19 cellular contexts compared by ENCODE assay signal in the genomic region with DNA sequence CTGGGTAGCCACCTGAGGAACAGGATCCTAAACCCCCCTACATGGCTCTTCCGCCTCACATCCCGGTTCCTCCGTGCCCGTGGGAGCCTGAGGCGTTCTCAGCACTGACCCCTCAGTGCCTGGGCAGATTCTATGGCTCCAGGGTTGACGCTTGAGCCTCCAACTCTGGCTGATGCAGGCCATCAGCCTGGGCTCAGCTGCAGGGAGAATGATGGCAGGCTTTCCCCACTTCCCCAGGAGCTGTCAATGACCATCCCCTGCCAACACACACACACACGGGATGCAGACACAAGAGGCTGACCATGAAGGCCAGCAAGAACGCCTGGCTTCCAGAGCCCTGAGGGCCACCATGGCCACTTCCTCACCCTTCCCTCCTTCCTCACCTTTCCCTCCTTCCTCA. TPM values are rescaled to one million over a fixed set of nuclear protein-coding genes. Genes with fewer than 3 reads are reported as not detected.
DNase-seq lines count a peak whose midpoint lies in the region; ATAC-seq, FAIRE-seq and TF ChIP-seq lines count a peak whose summit lies in the region.
"Had no signal": no experiment of that assay in that cellular context is flagged by ENCODE, and none has a peak within 500 bp of the region (broad histone marks: within the 10 kb centered on the region; RNA-seq: fewer than 3 reads in every experiment).

No MANE protein-coding gene starts in this region.

- POLR2A ChIA-PET in HEK293 (lab: Yijun Ruan, JAX), result interaction anchor here (0.6 to 2.1 kb wide), 2 partner anchors 89 to 440 kb away, joined by 5 to 8 read pairs; partner anchors contain the start of gene RNU5B-1
- POLR2A ChIA-PET in Panc1 (lab: Charles Lee), result no interaction called here
- POLR2A ChIA-PET in H1 (lab: Charles Lee; ENCODE audit: partially characterized antibody), result interaction anchor here (0.8 to 2.2 kb wide), 5 partner anchors 8 to 107 kb away, joined by 3 to 9 read pairs (median 5); partner anchors contain the start of genes PARP16 and RNU5B-1
- POLR2A ChIA-PET in T-cell (lab: Charles Lee), result interaction anchor here in 1 of 2 donors (0.5 kb wide), 1 partner anchor 89 kb away, joined by 3 read pairs; the partner anchor contains the start of gene RNU5B-1

- H3K36me3 ChIP-seq in HEK293 (ENCODE audit: control insufficient read depth in 2 of 2, insufficient read depth in 1 of 2, low read length in 2 of 2) (no peaks in the 10 kb centered on the region), Panc1 (ENCODE audit: control insufficient read depth, insufficient read depth, low read length) (no peaks in the 10 kb centered on the region), H1 (ENCODE audit: control insufficient read depth in 2 of 4, insufficient read depth in 4 of 4, low read length in 3 of 4) (no peaks in the 10 kb centered on the region; a peak in 2 of 8 replicates), kidney (ENCODE audit: control insufficient read depth in 1 of 2, insufficient read depth in 2 of 2, low read length in 2 of 2) (no peaks in the 10 kb centered on the region)

- H3K4me3 ChIP-seq in HEK293 (ENCODE audit: low read depth, low read length) (no peak overlapping the region), Panc1 (ENCODE audit: low read depth in 2 of 2, low read length in 2 of 2) (no peak overlapping the region), H1 (ENCODE audit: extremely low read depth in 1 of 4, insufficient read depth in 2 of 4, low read depth in 3 of 4, low read length in 4 of 4) (no peak overlapping the region), kidney (ENCODE audit: low read length in 2 of 2) (no peak overlapping the region)
- H3K4me3 ChIP-seq: GM12878, GM23338 had no signal

- 0 out of 2 replicates have a peak, but pooled peaks cover 3% of the 10 kb centered on the region for H3K27me3 ChIP-seq in Panc1 (ENCODE audit: control insufficient read depth, insufficient read depth, low read length)
- H3K27me3 ChIP-seq in H1 (replicated peaks in 1 of 4; ENCODE audit: control insufficient read depth in 3 of 4, extremely low read depth in 1 of 4, insufficient read depth in 3 of 4, low read length in 3 of 4), result peaks cover 14 to 39% (median 35%) of the 10 kb centered on the region in 4 experiments

- no peak overlapping the region for H2BK5ac ChIP-seq in H1 (ENCODE audit: low read depth, low read length)

- no peak for TF ChIP-seq POLR2A in H1 (IDR thresholded peaks at IDR 0.05; ENCODE audit: control extremely low read depth in 1 of 2, low read depth in 2 of 2, low read length in 2 of 2)

- H2BK15ac ChIP-seq in H1 (ENCODE audit: low read length), result peak overlapping the region; percentile 37; the same call in 1 of the 2 replicates

- H3K27ac ChIP-seq in HEK293 (ENCODE audit: extremely low read depth, low read depth, low read length) (no peak overlapping the region), Panc1 (ENCODE audit: low read length) (no peak overlapping the region), H1 (ENCODE audit: low read depth, low read length) (no peak overlapping the region), kidney (ENCODE audit: low read depth in 2 of 2, low read length in 2 of 2) (no peak overlapping the region)

- H3K27ac Mint-ChIP-seq in stimulated activated naive CD8-positive, alpha-beta T cell treated with anti-CD3 and anti-CD28 coated beads, Interleukin-15, amount 100 ng/mL, for 72 hours, result no peak overlapping the region
- no peak overlapping the region for H3K27ac Mint-ChIP-seq in T-cell
- H3K27ac Mint-ChIP-seq: CD8-positive, alpha-beta T cell; GM23338 had no signal

- no peak for TF ChIP-seq RAD21 in H1 (IDR thresholded peaks at IDR 0.05 in 1 of 2, conservative IDR thresholded peaks at IDR 0.05 in 1 of 2; ENCODE audit: low read depth in 2 of 2, low read length in 2 of 2)

- H3K4me1 ChIP-seq in HEK293 (ENCODE audit: control insufficient read depth, insufficient read depth, low read length) (no peaks in the 10 kb centered on the region), Panc1 (ENCODE audit: control insufficient read depth, insufficient read depth, low read length) (no peaks in the 10 kb centered on the region), H1 (replicated peaks in 1 of 4; ENCODE audit: control insufficient read depth in 3 of 4, insufficient read depth in 4 of 4, low read length in 3 of 4) (peaks cover 0 to 12% (median 4%) of the 10 kb centered on the region in 4 experiments; a peak in 6 of 7 replicates), kidney (ENCODE audit: control insufficient read depth in 1 of 2, insufficient read depth in 1 of 2, low read depth in 1 of 2, low read length in 2 of 2) (peaks cover 0 to 4% of the 10 kb centered on the region in 2 donors)
- H3K4me1 ChIP-seq: Caco-2 had no signal

- H3K9ac ChIP-seq in H1 (replicated peaks in 1 of 4; ENCODE audit: extremely low read depth in 1 of 4, low read depth in 3 of 4, low read length in 3 of 4) (no peak overlapping the region), kidney (ENCODE audit: low read length in 2 of 2) (no peak overlapping the region)

- peaks cover 13% of the 10 kb centered on the region for H3K4me1 Mint-ChIP-seq in stimulated activated naive CD8-positive, alpha-beta T cell treated with anti-CD3 and anti-CD28 coated beads, Interleukin-15, amount 100 ng/mL, for 72 hours
- peaks cover 6 to 12% (median 8%) of the 10 kb centered on the region in 3 donors for H3K4me1 Mint-ChIP-seq in T-cell

- no peak for DNase-seq in Panc1 (ENCODE audit: low read depth, low spot score)
- no peak for DNase-seq in H1 (ENCODE audit: low read depth in 1 of 2, low spot score in 2 of 2)
- peak; percentile 24 for DNase-seq in kidney
- DNase-seq in EL, result no peak
- DNase-seq in stimulated activated naive CD8-positive, alpha-beta T cell treated with anti-CD3 and anti-CD28 coated beads, Interleukin-15, amount 100 ng/mL, for 72 hours, result no peak
- DNase-seq in T-cell, result no peak
- DNase-seq: C1 segment of cervical spinal cord; Caco-2; CD8-positive, alpha-beta T cell; DMS153; DND-41; GDM1; HCEC 1CT had no signal

- H3K9me3 ChIP-seq in HEK293 (ENCODE audit: control insufficient read depth, insufficient read depth, low read depth, low read length), result no peaks in the 10 kb centered on the region
- no peaks in the 10 kb centered on the region for H3K9me3 ChIP-seq in Panc1 (ENCODE audit: control insufficient read depth, insufficient read depth, low read depth, low read length)
- no peaks in the 10 kb centered on the region for H3K9me3 ChIP-seq in H1 (ENCODE audit: insufficient read depth in 2 of 2, low read depth in 1 of 2, low read length in 1 of 2)
- no peaks in the 10 kb centered on the region for H3K9me3 ChIP-seq in kidney (ENCODE audit: control insufficient read depth in 1 of 2, low read length in 2 of 2)
- H3K9me3 ChIP-seq: Caco-2 had no signal

- no peak for FAIRE-seq in H1 (lab: Jason Lieb, UNC)
- no peak for FAIRE-seq in kidney (lab: Jason Lieb, UNC)
- FAIRE-seq: GM12878, GM19239, H54 had no signal

- peaks cover 14% of the 10 kb centered on the region; the same call in 1 of the 2 replicates for H3K23me2 ChIP-seq in H1 (ENCODE audit: low read depth, low read length)

- TF ChIP-seq EP300 in H1 (IDR thresholded peaks at IDR 0.05; ENCODE audit: borderline replicate concordance in 1 of 2, low read depth in 2 of 2, low read length in 2 of 2), result no peak

- no peak overlapping the region for H4K8ac ChIP-seq in H1 (ENCODE audit: extremely low read depth, insufficient read depth, low read length)

- H3K79me1 ChIP-seq in H1 (ENCODE audit: low read depth, low read length), result no peaks in the 10 kb centered on the region

- in situ Hi-C loops in Panc1 (cut with HindIII; ENCODE audit: low pct_unique_long_range_greater_than_20kb, low sequenced_read_pairs), result no loop called here

- TF ChIP-seq CTCF in HEK293 (tag by site-specific recombination; IDR thresholded peaks at IDR 0.05) (no peak), Panc1 (IDR thresholded peaks at IDR 0.05) (no peak), H1 (IDR thresholded peaks at IDR 0.05; ENCODE audit: control extremely low read depth in 1 of 3, insufficient read depth in 1 of 3, low read depth in 1 of 3, low read length in 3 of 3) (no peak), kidney (IDR thresholded peaks at IDR 0.05; ENCODE audit: borderline replicate concordance, extremely low read depth, insufficient read depth) (no peak)

- peaks cover 0 to 5% of the 10 kb centered on the region in 2 experiments for H4K20me1 ChIP-seq in H1 (replicated peaks in 1 of 2; ENCODE audit: control insufficient read depth in 1 of 2, insufficient read depth in 2 of 2, low read length in 2 of 2)

- BruUV-seq in Panc1 (replicated peaks; lab: Mats Ljungman, UMichigan), result no TSS peak

- H3K4me3 Mint-ChIP-seq in stimulated activated naive CD8-positive, alpha-beta T cell treated with anti-CD3 and anti-CD28 coated beads, Interleukin-15, amount 100 ng/mL, for 72 hours, result no peak overlapping the region
- no peak overlapping the region for H3K4me3 Mint-ChIP-seq in T-cell
- H3K4me3 Mint-ChIP-seq: CD8-positive, alpha-beta T cell; GM23338 had no signal

- H3K4ac ChIP-seq in H1 (replicated peaks; ENCODE audit: insufficient read length, low read depth, low read length), result no peak overlapping the region

- H3K9me3 Mint-ChIP-seq in stimulated activated naive CD8-positive, alpha-beta T cell treated with anti-CD3 and anti-CD28 coated beads, Interleukin-15, amount 100 ng/mL, for 72 hours, result no peaks in the 10 kb centered on the region
- no peaks in the 10 kb centered on the region for H3K9me3 Mint-ChIP-seq in T-cell
- H3K9me3 Mint-ChIP-seq: CD8-positive, alpha-beta T cell; GM23338 had no signal

- H3K4me2 ChIP-seq in H1 (ENCODE audit: insufficient read depth in 1 of 2, low read depth in 2 of 2, low read length in 2 of 2), result no peak overlapping the region
- H3K4me2 ChIP-seq: GM23338 had no signal

- CTCF ChIA-PET in HEK293 (lab: Yijun Ruan, JAX) (interaction anchor here (1.1 to 17.3 kb wide), 5 partner anchors 8 to 75 kb away, joined by 4 to 454 read pairs (median 8); no protein-coding TSS in a partner anchor), Panc1 (lab: Charles Lee) (no interaction called here), H1 (lab: Charles Lee; ENCODE audit: partially characterized antibody) (interaction anchor here (1.4 to 18.3 kb wide), 4 partner anchors 8 to 73 kb away, joined by 4 to 547 read pairs (median 15); no protein-coding TSS in a partner anchor), T-cell (lab: Charles Lee) (interaction anchor here in 1 of 2 donors (0.5 kb wide), 1 partner anchor 673 kb away, joined by 3 read pairs; no protein-coding TSS in a partner anchor)

- no peak overlapping the region for H2AFZ ChIP-seq in H1 (ENCODE audit: low read length)
- H2AFZ ChIP-seq: GM23338 had no signal

- no peak overlapping the region for H2AK5ac ChIP-seq in H1 (ENCODE audit: low read depth, low read length)

- H4K5ac ChIP-seq in H1 (ENCODE audit: insufficient read length, low read depth, low read length), result no peak overlapping the region

- intact Hi-C loops in Panc1 (cut with micrococcal nuclease; ENCODE audit: unreplicated experiment) (no loop called here), kidney (cut with DNase I) (no loop called here)

- no peak overlapping the region for H4K91ac ChIP-seq in H1 (replicated peaks; ENCODE audit: insufficient read length, low read length)

- H3K18ac ChIP-seq in H1 (ENCODE audit: extremely low read depth, low read length), result no peak overlapping the region

- WGBS in H1 (ENCODE audit: extremely low coverage in 1 of 2, insufficient coverage in 1 of 2, insufficient read length in 1 of 2, insufficient replicate concordance in 2 of 2, low coverage in 1 of 2, low lambda C conversion rate in 2 of 2, missing lambda C conversion rate in 1 of 2), 2 experiments, result 96% methylated on average over 8 of the region's 8 CpGs; no CpG with 5 or more reads in 1 of the 2 experiments

- H2BK12ac ChIP-seq in H1 (ENCODE audit: low read depth, low read length), result no peak overlapping the region

- peaks cover 69% of the 10 kb centered on the region for H3K27me3 Mint-ChIP-seq in stimulated activated naive CD8-positive, alpha-beta T cell treated with anti-CD3 and anti-CD28 coated beads, Interleukin-15, amount 100 ng/mL, for 72 hours
- H3K27me3 Mint-ChIP-seq in T-cell, result peaks cover 35 to 61% of the 10 kb centered on the region in 2 donors

- H2BK120ac ChIP-seq in H1 (replicated peaks; ENCODE audit: low read depth, low read length), result no peak overlapping the region

- no peak overlapping the region for H3K23ac ChIP-seq in H1 (ENCODE audit: insufficient read length)

- H2BK20ac ChIP-seq in H1 (ENCODE audit: low read length), result no peak overlapping the region

- H3K36me3 Mint-ChIP-seq in T-cell, result no peaks in the 10 kb centered on the region
- H3K36me3 Mint-ChIP-seq: CD8-positive, alpha-beta T cell had no signal

- ATAC-seq in Panc1, result peak; percentile 54; the same call in 1 of the 2 replicates
- no peak for ATAC-seq in stimulated activated naive CD8-positive, alpha-beta T cell treated with anti-CD3 and anti-CD28 coated beads, Interleukin-15, amount 100 ng/mL, for 72 hours
- no peak for ATAC-seq in T-cell (replicated peaks in 1 of 4)
- ATAC-seq: CD8-positive, alpha-beta T cell; GM12878; GM23338 had no signal

- no peak overlapping the region for H3K14ac ChIP-seq in H1 (ENCODE audit: insufficient read length)

- H3K79me2 ChIP-seq in H1 (ENCODE audit: control insufficient read depth in 1 of 2, insufficient read depth in 2 of 2, low read length in 2 of 2), result no peaks in the 10 kb centered on the region

- no peak overlapping the region for H3K56ac ChIP-seq in H1 (replicated peaks; ENCODE audit: insufficient read length, low read depth, low read length)

RNA-seq across cellular contexts. Expression of gene IGDCC3, which starts 15.8 kb away (rescaled TPM):
- total RNA-seq in Panc1 (2021; ENCODE audit: unreplicated experiment), result 0.18 TPM
- polyA plus RNA-seq in Panc1 (2012; ENCODE audit: insufficient read length), result not detected
- 45.7 and 45.9 TPM in 2 replicates for total RNA-seq in H1 (2021; fragmentation: NEBNext Ultra II Directional; extraction: Animal tissue kit (Norgen Biotek cat#: 25700))
- 26.8 and 42.3 TPM in 2 replicates for polyA plus RNA-seq in H1 (2011; rRNA removed)
- polyA plus RNA-seq in H1 (2011; cell fraction: cytosol; rRNA removed), result 23.3 TPM
- polyA plus RNA-seq in H1 (2011; cell fraction: nucleus; rRNA removed), result 49.4 TPM
- 26.5 to 37.1 TPM (median 35.2 TPM) in 4 replicates for polyA plus RNA-seq in H1 (2012, experiment 1 of 2)
- polyA plus RNA-seq in H1 (2012, experiment 2 of 2), result 29.5 TPM
- 57.5 TPM for polyA plus RNA-seq in H1 (2013, experiment 1 of 2)
- polyA plus RNA-seq in H1 (2013, experiment 2 of 2), result 60.3 TPM
- polyA minus RNA-seq in H1 (2011; rRNA and poly(A)+ RNA removed), result 22.4 and 28.5 TPM in 2 replicates
- 26.4 TPM for polyA minus RNA-seq in H1 (2011; cell fraction: cytosol; rRNA and poly(A)+ RNA removed)
- polyA minus RNA-seq in H1 (2011; cell fraction: nucleus; rRNA and poly(A)+ RNA removed), result 23.6 TPM
- total RNA-seq in kidney, result 0.22 TPM
- 0.49 TPM for polyA plus RNA-seq in kidney (ENCODE audit: insufficient read depth, low read depth, low replicate concordance)
- total RNA-seq in T-cell, result under 1 TPM in 1 of 5 donors, not detected in 4; 0.06 TPM
- total RNA-seq: CD8-positive, alpha-beta T cell had no signal
- polyA plus RNA-seq: BJ had no signal

RNA-seq across cellular contexts. Expression of gene IGDCC4, which starts 29.2 kb away (rescaled TPM):
- 5.1 TPM for total RNA-seq in Panc1 (2021; ENCODE audit: unreplicated experiment)
- polyA plus RNA-seq in Panc1 (2012; ENCODE audit: insufficient read length), result 4.3 TPM
- 7.7 and 7.8 TPM in 2 replicates for total RNA-seq in H1 (2021; fragmentation: NEBNext Ultra II Directional; extraction: Animal tissue kit (Norgen Biotek cat#: 25700))
- 10.3 and 12.7 TPM in 2 replicates for polyA plus RNA-seq in H1 (2011; rRNA removed)
- 11.8 TPM for polyA plus RNA-seq in H1 (2011; cell fraction: cytosol; rRNA removed)
- polyA plus RNA-seq in H1 (2011; cell fraction: nucleus; rRNA removed), result 32.6 TPM
- polyA plus RNA-seq in H1 (2012, experiment 1 of 2), result 9.5 to 12.6 TPM (median 11.6 TPM) in 4 replicates
- 4.2 TPM for polyA plus RNA-seq in H1 (2012, experiment 2 of 2)
- polyA plus RNA-seq in H1 (2013, experiment 1 of 2), result 4.7 TPM
- 4.3 TPM for polyA plus RNA-seq in H1 (2013, experiment 2 of 2)
- 11.4 and 13.0 TPM in 2 replicates for polyA minus RNA-seq in H1 (2011; rRNA and poly(A)+ RNA removed)
- 6.8 TPM for polyA minus RNA-seq in H1 (2011; cell fraction: cytosol; rRNA and poly(A)+ RNA removed)
- polyA minus RNA-seq in H1 (2011; cell fraction: nucleus; rRNA and poly(A)+ RNA removed), result 14.2 TPM
- total RNA-seq in kidney, result 4.3 TPM
- 0.17 TPM for polyA plus RNA-seq in kidney (ENCODE audit: insufficient read depth, low read depth, low replicate concordance)
- under 1 TPM in 4 of 5 donors, not detected in 1; 0.13 to 0.32 (median 0.15) TPM for total RNA-seq in T-cell

Comparison
In these comparisons a context has a peak if more than half of its experiments do, and no peak if none do; other contexts are left out.
1. RNA of gene IGDCC3, which starts 15.8 kb away (total RNA-seq): 45.7 to 45.9 TPM in H1; 0.22 TPM in kidney (single experiment), 0.18 TPM in Panc1 (single experiment) and 0.06 TPM in T-cell; every median in the first group is over 10 times any median in the second.